ENCODE assay signal across 10 cellular contexts in the genomic region with DNA sequence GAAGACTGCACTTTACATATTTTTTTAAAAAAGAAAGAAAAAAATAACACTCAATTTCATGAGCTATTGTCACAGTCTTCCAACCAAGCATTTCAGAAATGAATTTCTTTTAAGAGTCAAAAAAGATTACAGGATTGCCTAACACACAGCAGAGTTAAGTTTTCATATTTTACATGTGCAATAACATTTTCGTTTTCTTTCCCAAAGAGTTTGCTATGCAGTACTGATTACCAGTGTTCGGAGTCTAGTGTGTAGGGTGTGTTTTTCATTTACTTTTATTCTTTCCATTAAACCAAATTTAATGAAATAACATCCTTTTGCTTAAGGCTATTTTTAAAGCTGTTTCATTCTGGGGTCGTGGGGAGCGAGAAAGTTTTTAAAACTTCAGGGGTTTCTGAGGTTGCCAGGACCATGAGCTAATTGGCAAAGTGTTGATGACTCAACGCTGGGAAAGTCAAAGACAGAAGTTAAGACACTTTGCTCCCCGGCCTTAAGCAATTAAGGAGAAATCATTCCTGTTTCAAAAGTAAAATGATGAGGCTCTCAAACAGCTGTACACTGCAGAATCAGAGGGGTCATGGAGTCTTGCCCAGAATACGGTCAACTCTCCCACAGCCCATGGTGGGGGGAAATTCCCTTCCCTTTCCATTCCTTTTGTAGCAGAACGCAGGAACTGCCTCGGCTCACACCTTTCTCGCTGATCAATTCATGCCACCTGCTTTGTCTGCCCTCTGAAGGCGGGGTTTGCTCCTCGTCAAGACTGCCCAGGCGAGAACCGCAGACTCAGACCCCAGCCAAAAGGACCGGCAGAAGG. TPM values are rescaled to one million over a fixed set of nuclear protein-coding genes. Genes with fewer than 3 reads are reported as not detected.
DNase-seq lines count a peak whose midpoint lies in the region; TF ChIP-seq lines count a peak whose summit lies in the region.
"Had no signal": no experiment of that assay in that cellular context is flagged by ENCODE, and none has a peak within 500 bp of the region (broad histone marks: within the 10 kb centered on the region; RNA-seq: fewer than 3 reads in every experiment).

No MANE protein-coding gene starts in this region.

- H3K4me1 ChIP-seq in osteoblast (ENCODE audit: insufficient read depth, low read length) (peaks cover 28% of the 10 kb centered on the region), Caco-2 (no peaks in the 10 kb centered on the region)

- POLR2A ChIA-PET in Caco-2 (lab: Charles Lee): no interaction called here

- H3K4me3 ChIP-seq in AG10803 (ENCODE audit: low read length) (peak overlapping the region; percentile 37), fibroblast of mammary gland (ENCODE audit: control insufficient read depth, low read depth, low read length) (no peak overlapping the region), osteoblast (ENCODE audit: insufficient read depth, low read length) (peak overlapping the region; percentile 49), Caco-2 (ENCODE audit: low read depth, low read length) (no peak overlapping the region)

- intact Hi-C loops in Caco-2 (cut with micrococcal nuclease; ENCODE audit: unreplicated experiment): no loop called here
- intact Hi-C loops in activated T-helper 1 cell treated with anti-CD3 and anti-CD28 coated beads, Interleukin-12 subunit alpha, Interleukin-12 subunit beta, Interleukin-2, Interleukin-4 antibody, amounts not matched to agents 30 ng/mL and 10 ng/mL and 1 ng/mL, durations not matched to agents 14 hours and 24 hours and 36 hours (cut with micrococcal nuclease): no loop called here

- CTCF ChIA-PET in Caco-2 (lab: Charles Lee): no interaction called here

- H3K4me1 Mint-ChIP-seq in Caco-2 (ENCODE audit: low read depth, unreplicated experiment): peaks cover 8% of the 10 kb centered on the region
- H3K4me1 Mint-ChIP-seq in activated T-helper 1 cell treated with anti-CD3 and anti-CD28 coated beads, Interleukin-12 subunit alpha, Interleukin-12 subunit beta, Interleukin-2, Interleukin-4 antibody, amounts not matched to agents 30 ng/mL and 10 ng/mL and 1 ng/mL, durations not matched to agents 14 hours and 24 hours and 36 hours (ENCODE audit: low read depth): no peaks in the 10 kb centered on the region
- H3K4me1 Mint-ChIP-seq: IgD-negative memory B cell had no signal

- TF ChIP-seq CTCF in AG10803 (conservative IDR thresholded peaks at IDR 0.05; ENCODE audit: low read length) (no peak), fibroblast of mammary gland (conservative IDR thresholded peaks at IDR 0.05; ENCODE audit: control insufficient read depth, insufficient read depth, low read depth, low read length) (no peak), osteoblast (IDR thresholded peaks at IDR 0.05; ENCODE audit: extremely low read depth, low read depth, low read length) (no peak), Caco-2 (IDR thresholded peaks at IDR 0.05; ENCODE audit: insufficient read depth in 1 of 2, low read depth in 1 of 2, low read length in 1 of 2, severe bottlenecking in 1 of 2, unreplicated experiment in 1 of 2) (no peak)

- peaks cover 6% of the 10 kb centered on the region for H3K27me3 Mint-ChIP-seq in Caco-2 (ENCODE audit: insufficient read depth, unreplicated experiment)
- no peaks in the 10 kb centered on the region for H3K27me3 Mint-ChIP-seq in activated T-helper 1 cell treated with anti-CD3 and anti-CD28 coated beads, Interleukin-12 subunit alpha, Interleukin-12 subunit beta, Interleukin-2, Interleukin-4 antibody, amounts not matched to agents 30 ng/mL and 10 ng/mL and 1 ng/mL, durations not matched to agents 14 hours and 24 hours and 36 hours (ENCODE audit: insufficient read depth)

- no peak overlapping the region for H2AFZ ChIP-seq in osteoblast (ENCODE audit: low read length)

- peaks cover 2% of the 10 kb centered on the region for H4K20me1 ChIP-seq in osteoblast (ENCODE audit: insufficient read depth, low read length)

- H3K4me3 Mint-ChIP-seq in Caco-2 (ENCODE audit: unreplicated experiment): no peak overlapping the region
- H3K4me3 Mint-ChIP-seq in activated T-helper 1 cell treated with anti-CD3 and anti-CD28 coated beads, Interleukin-12 subunit alpha, Interleukin-12 subunit beta, Interleukin-2, Interleukin-4 antibody, amounts not matched to agents 30 ng/mL and 10 ng/mL and 1 ng/mL, durations not matched to agents 14 hours and 24 hours and 36 hours: no peak overlapping the region

- BruUV-seq in Caco-2 (replicated peaks; lab: Mats Ljungman, UMichigan): no TSS peak

- peak overlapping the region; percentile 68 for H3K4me2 ChIP-seq in osteoblast (ENCODE audit: insufficient read depth, low read length)

- no peaks in the 10 kb centered on the region for H3K9me3 ChIP-seq in osteoblast (ENCODE audit: low read depth, low read length)
- no peaks in the 10 kb centered on the region for H3K9me3 ChIP-seq in Caco-2

- H3K27me3 ChIP-seq in osteoblast (ENCODE audit: insufficient read depth, low read length) (peaks cover 13% of the 10 kb centered on the region), Caco-2 (replicated peaks; ENCODE audit: control insufficient read depth, insufficient read depth, low read length) (no peaks in the 10 kb centered on the region)

- no peaks in the 10 kb centered on the region for H3K9me3 Mint-ChIP-seq in Caco-2 (ENCODE audit: unreplicated experiment)
- no peaks in the 10 kb centered on the region for H3K9me3 Mint-ChIP-seq in activated T-helper 1 cell treated with anti-CD3 and anti-CD28 coated beads, Interleukin-12 subunit alpha, Interleukin-12 subunit beta, Interleukin-2, Interleukin-4 antibody, amounts not matched to agents 30 ng/mL and 10 ng/mL and 1 ng/mL, durations not matched to agents 14 hours and 24 hours and 36 hours
- H3K9me3 Mint-ChIP-seq: IgD-negative memory B cell had no signal

- no peaks in the 10 kb centered on the region for H3K36me3 ChIP-seq in osteoblast (ENCODE audit: insufficient read depth, low read length)
- H3K36me3 ChIP-seq in Caco-2 (ENCODE audit: control insufficient read depth, insufficient read depth, low read length): no peaks in the 10 kb centered on the region

- DNase-seq in AG10803 (ENCODE audit: low read depth) (peak; percentile 87), NCI-H69 (lab: John Stamatoyannopoulos, UW) (peak; percentile 28), fibroblast of mammary gland (ENCODE audit: low read depth) (peak; percentile 62), osteoblast (ENCODE audit: insufficient read length, low spot score, missing footprints) (peak; percentile 87), Caco-2 (no peak), middle frontal gyrus (ENCODE audit: extremely low spot score, low spot score) (no peak), NCI-H1436 (lab: John Stamatoyannopoulos, UW) (no peak)
- DNase-seq in activated T-helper 1 cell treated with anti-CD3 and anti-CD28 coated beads, Interleukin-12 subunit alpha, Interleukin-12 subunit beta, Interleukin-2, Interleukin-4 antibody, amounts not matched to agents 30 ng/mL and 10 ng/mL and 1 ng/mL, durations not matched to agents 14 hours and 24 hours and 36 hours (ENCODE audit: low spot score): no peak
- DNase-seq: T-helper 1 cell had no signal

- H3K27ac ChIP-seq in osteoblast (ENCODE audit: low read depth, low read length): peak overlapping the region; percentile 41

- H3K27ac Mint-ChIP-seq in Caco-2 (ENCODE audit: unreplicated experiment): no peak overlapping the region
- H3K27ac Mint-ChIP-seq in activated T-helper 1 cell treated with anti-CD3 and anti-CD28 coated beads, Interleukin-12 subunit alpha, Interleukin-12 subunit beta, Interleukin-2, Interleukin-4 antibody, amounts not matched to agents 30 ng/mL and 10 ng/mL and 1 ng/mL, durations not matched to agents 14 hours and 24 hours and 36 hours: no peak overlapping the region
- H3K27ac Mint-ChIP-seq: IgD-negative memory B cell had no signal

- H3K79me2 ChIP-seq in osteoblast (ENCODE audit: insufficient read depth, low read length): no peaks in the 10 kb centered on the region

- H3K36me3 Mint-ChIP-seq in Caco-2 (ENCODE audit: insufficient read depth, unreplicated experiment): no peaks in the 10 kb centered on the region
- H3K36me3 Mint-ChIP-seq in activated T-helper 1 cell treated with anti-CD3 and anti-CD28 coated beads, Interleukin-12 subunit alpha, Interleukin-12 subunit beta, Interleukin-2, Interleukin-4 antibody, amounts not matched to agents 30 ng/mL and 10 ng/mL and 1 ng/mL, durations not matched to agents 14 hours and 24 hours and 36 hours (ENCODE audit: low read depth): no peaks in the 10 kb centered on the region

RNA-seq across cellular contexts. Expression of a gene that starts 53.0 kb away (rescaled TPM):
- total RNA-seq in osteoblast (4.7 and 6.2 TPM in 2 replicates), Caco-2 (2022) (0.32 and 0.44 TPM in 2 replicates)
- total RNA-seq in activated T-helper 1 cell treated with anti-CD3 and anti-CD28 coated beads, Interleukin-12 subunit alpha, Interleukin-12 subunit beta, Interleukin-2, Interleukin-4 antibody, amounts not matched to agents 30 ng/mL and 10 ng/mL and 1 ng/mL, durations not matched to agents 14 hours and 24 hours and 36 hours: 0.07 and 0.08 TPM in 2 replicates

Comparison
In these comparisons a context has a peak if more than half of its experiments do, and no peak if none do; other contexts are left out.
1. DNase-seq: peak in AG10803 (single experiment), NCI-H69 (single experiment), fibroblast of mammary gland (single experiment) and osteoblast (single experiment); none in Caco-2 (0 of 2), activated T-helper 1 cell treated with anti-CD3 and anti-CD28 coated beads, Interleukin-12 subunit alpha, Interleukin-12 subunit beta, Interleukin-2, Interleukin-4 antibody, amounts not matched to agents 30 ng/mL and 10 ng/mL and 1 ng/mL, durations not matched to agents 14 hours and 24 hours and 36 hours (single experiment), middle frontal gyrus (single experiment) and NCI-H1436 (single experiment).
2. H3K4me3 ChIP-seq: peak in AG10803 (single experiment) and osteoblast (single experiment); none in fibroblast of mammary gland (single experiment) and Caco-2 (single experiment).